1 cellular context compared by ENCODE assay signal in genomic region chr16:87552072-87552718, GRCh38.
TF ChIP-seq lines count a peak whose summit lies in the region.

No MANE protein-coding gene starts in this region.

TF ChIP-seq in HepG2, 621 proteins besides CTCF, POLR2A, EP300 and RAD21:
- TF ChIP-seq REPIN1 (CRISPR knock-in tag; IDR thresholded peaks at IDR 0.05; ENCODE audit: borderline replicate concordance, low read depth), result no peak
- TF ChIP-seq GATAD1 (CRISPR knock-in tag; IDR thresholded peaks at IDR 0.05), result no peak
- no peak for TF ChIP-seq BHLHE40 (IDR thresholded peaks at IDR 0.05; ENCODE audit: low read length)
- peak; percentile 92 for TF ChIP-seq ZNF629 (CRISPR knock-in tag; conservative IDR thresholded peaks at IDR 0.05)
- no peak for TF ChIP-seq EEA1 (CRISPR knock-in tag; IDR thresholded peaks at IDR 0.05; ENCODE audit: borderline replicate concordance)
- no peak for TF ChIP-seq ZSCAN30 (CRISPR knock-in tag; IDR thresholded peaks at IDR 0.05)
- TF ChIP-seq HNF1A (IDR thresholded peaks at IDR 0.05; ENCODE audit: low read depth), result no peak
- TF ChIP-seq HNF1A (CRISPR knock-in tag; IDR thresholded peaks at IDR 0.05; ENCODE audit: borderline replicate concordance), result no peak
- TF ChIP-seq ERF (CRISPR knock-in tag; IDR thresholded peaks at IDR 0.05), result no peak
- TF ChIP-seq FOXM1 (CRISPR knock-in tag; IDR thresholded peaks at IDR 0.05), result no peak
- peak; percentile 71; the same call in 1 of the 2 replicates for TF ChIP-seq ADNP (CRISPR knock-in tag; IDR thresholded peaks at IDR 0.05)
- TF ChIP-seq SIN3A (IDR thresholded peaks at IDR 0.05; ENCODE audit: borderline replicate concordance, low read depth, low read length), result no peak
- TF ChIP-seq ZNF704 (CRISPR knock-in tag; IDR thresholded peaks at IDR 0.05; ENCODE audit: borderline replicate concordance), result no peak
- no peak for TF ChIP-seq ZSCAN29 (CRISPR knock-in tag; conservative IDR thresholded peaks at IDR 0.05)
- no peak for TF ChIP-seq MAFF (IDR thresholded peaks at IDR 0.05; ENCODE audit: low read depth, low read length)
- TF ChIP-seq TFDP1 (CRISPR knock-in tag; IDR thresholded peaks at IDR 0.05; ENCODE audit: borderline replicate concordance), result no peak
- no peak for TF ChIP-seq ZBTB40 (IDR thresholded peaks at IDR 0.05)
- 0 out of 2 replicates have a peak, but pooled peaks have one; percentile 30 for TF ChIP-seq ZBTB40 (CRISPR knock-in tag; IDR thresholded peaks at IDR 0.05)
- TF ChIP-seq ARID3A (IDR thresholded peaks at IDR 0.05; ENCODE audit: low read depth, low read length), result no peak
- TF ChIP-seq HNF4A (CRISPR knock-in tag; IDR thresholded peaks at IDR 0.05), result 0 out of 2 replicates have a peak, but pooled peaks have one; percentile 14
- 0 out of 2 replicates have a peak, but pooled peaks have one; percentile 13 for TF ChIP-seq NFAT5 (CRISPR knock-in tag; IDR thresholded peaks at IDR 0.05)
- TF ChIP-seq ZNF678 (CRISPR knock-in tag; IDR thresholded peaks at IDR 0.05), result no peak
- no peak for TF ChIP-seq SUZ12 (IDR thresholded peaks at IDR 0.05; ENCODE audit: low read depth, low read length)
- TF ChIP-seq CAMTA2 (CRISPR knock-in tag; IDR thresholded peaks at IDR 0.05; ENCODE audit: borderline replicate concordance), result no peak
